Comparison of ENCODE assay signal across 22 cellular contexts in the genomic region with DNA sequence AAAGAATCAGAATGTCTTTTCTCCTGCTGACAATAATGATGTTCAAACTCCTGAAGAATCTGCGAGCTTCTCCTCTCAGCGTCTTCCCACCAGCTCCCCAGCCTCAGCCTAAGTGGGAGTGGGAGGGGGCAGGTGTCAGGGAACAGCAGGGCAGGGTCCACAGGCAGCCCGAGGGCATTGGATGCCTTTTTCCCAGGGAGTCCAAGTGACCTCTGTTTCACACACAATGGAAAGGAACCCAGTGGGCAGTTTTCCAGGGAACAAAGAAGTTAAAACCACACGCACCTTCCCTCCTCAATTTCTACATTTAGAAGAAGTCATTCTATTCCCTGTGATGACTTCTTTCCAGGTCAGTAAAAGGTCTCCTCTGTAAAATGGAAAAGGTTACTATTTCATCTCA.
DNase-seq lines count a peak whose midpoint lies in the region; ATAC-seq and TF ChIP-seq lines count a peak whose summit lies in the region.
"Had no signal": no experiment of that assay in that cellular context is flagged by ENCODE, and none has a peak within 500 bp of the region (broad histone marks: within the 10 kb centered on the region; RNA-seq: fewer than 3 reads in every experiment).

No MANE protein-coding gene starts in this region.

- H3K56ac ChIP-seq in H9 (ENCODE audit: insufficient read length, low read depth, low read length), result no peak overlapping the region

- no peaks in the 10 kb centered on the region for H3K23me2 ChIP-seq in H9 (ENCODE audit: insufficient read length, low read depth, low read length, poor library complexity, severe bottlenecking)

- no peaks in the 10 kb centered on the region for H3F3A ChIP-seq in neural progenitor cell (ENCODE audit: low read depth)

- H2AFZ ChIP-seq in H9 (ENCODE audit: low read length), result no peak overlapping the region
- H2AFZ ChIP-seq in neural progenitor cell (replicated peaks), result peak overlapping the region; percentile 32
- H2AFZ ChIP-seq: GM23248 had no signal

- H4K20me1 ChIP-seq in H9 (ENCODE audit: control insufficient read depth, insufficient read depth, insufficient read length) (no peaks in the 10 kb centered on the region), neural progenitor cell (ENCODE audit: low read depth) (no peaks in the 10 kb centered on the region)
- H4K20me1 ChIP-seq: BLaER1 treated with 17β-estradiol and CSF1 and Interleukin-3, amounts not matched to agents 10 nM and 100 nM had no signal

- H3K27me3 Mint-ChIP-seq in H9 (ENCODE audit: low read depth), result no peaks in the 10 kb centered on the region
- peaks cover 2% of the 10 kb centered on the region for H3K27me3 Mint-ChIP-seq in glutamatergic neuron (ENCODE audit: unreplicated experiment)
- H3K27me3 Mint-ChIP-seq in neural progenitor cell (ENCODE audit: insufficient read depth, low read depth), result peaks cover 4% of the 10 kb centered on the region
- H3K27me3 Mint-ChIP-seq: CD4-positive, alpha-beta T cell had no signal

- H4K91ac ChIP-seq in H9 (ENCODE audit: insufficient read length, low read depth, low read length), result no peak overlapping the region

- H2BK5ac ChIP-seq in H9 (ENCODE audit: insufficient read length, low read length), result no peak overlapping the region

- H3K27ac ChIP-seq in H9 (ENCODE audit: insufficient read length, low read depth, low read length) (no peak overlapping the region), neural progenitor cell (no peak overlapping the region)
- H3K27ac ChIP-seq: A549; BLaER1 treated with 17β-estradiol and CSF1 and Interleukin-3, amounts not matched to agents 10 nM and 100 nM; GM23248 had no signal

- no peaks in the 10 kb centered on the region for H3K36me3 ChIP-seq in neural progenitor cell
- H3K36me3 ChIP-seq: BE2C; BLaER1 treated with 17β-estradiol and CSF1 and Interleukin-3, amounts not matched to agents 10 nM and 100 nM had no signal

- no peak overlapping the region for H4K5ac ChIP-seq in H9 (ENCODE audit: insufficient read length, low read depth, low read length)

- no peak overlapping the region for H3K18ac ChIP-seq in H9 (ENCODE audit: insufficient read length, low read depth, low read length)

- H3K4me2 ChIP-seq in H9 (ENCODE audit: insufficient read depth, insufficient read length, low read length), result no peak overlapping the region
- H3K4me2 ChIP-seq in neural progenitor cell, result peak overlapping the region; percentile 31
- H3K4me2 ChIP-seq: A549; BLaER1 treated with 17β-estradiol and CSF1 and Interleukin-3, amounts not matched to agents 10 nM and 100 nM had no signal

- H3K9ac ChIP-seq in H9 (ENCODE audit: extremely low read depth, insufficient read length, low read length) (no peak overlapping the region), neural progenitor cell (no peak overlapping the region)
- H3K9ac ChIP-seq: BLaER1 treated with 17β-estradiol and CSF1 and Interleukin-3, amounts not matched to agents 10 nM and 100 nM; GM23248 had no signal

- H2AK5ac ChIP-seq in H9 (ENCODE audit: insufficient read length, low read length), result no peak overlapping the region

- no peak overlapping the region for H3K4ac ChIP-seq in H9 (ENCODE audit: low read depth, low read length)

- H3K4me1 ChIP-seq in H9 (ENCODE audit: insufficient read depth, low read length), result no peaks in the 10 kb centered on the region
- peaks cover 24% of the 10 kb centered on the region for H3K4me1 ChIP-seq in neural progenitor cell
- H3K4me1 ChIP-seq: A549; BE2C; BLaER1 treated with 17β-estradiol and CSF1 and Interleukin-3, amounts not matched to agents 10 nM and 100 nM had no signal

- no peaks in the 10 kb centered on the region for H3K9me3 ChIP-seq in H9 (ENCODE audit: control insufficient read depth, low read depth, low read length)
- no peaks in the 10 kb centered on the region for H3K9me3 ChIP-seq in neural progenitor cell (ENCODE audit: low read depth)
- H3K9me3 ChIP-seq: A549; BE2C; BLaER1 treated with 17β-estradiol and CSF1 and Interleukin-3, amounts not matched to agents 10 nM and 100 nM had no signal

- H3K4me3 ChIP-seq in neural progenitor cell, result no peak overlapping the region
- H3K4me3 ChIP-seq: A549; BLaER1 treated with 17β-estradiol and CSF1 and Interleukin-3, amounts not matched to agents 10 nM and 100 nM; GM23248 had no signal

- H4K8ac ChIP-seq in H9 (replicated peaks; ENCODE audit: insufficient read length, low read depth, low read length), result no peak overlapping the region

- H3K27ac Mint-ChIP-seq in H9, result no peak overlapping the region
- no peak overlapping the region for H3K27ac Mint-ChIP-seq in glutamatergic neuron (ENCODE audit: unreplicated experiment)
- H3K27ac Mint-ChIP-seq in neural progenitor cell, result no peak overlapping the region
- H3K27ac Mint-ChIP-seq: CD14-positive monocyte; CD4-positive, alpha-beta T cell; CD8-positive, alpha-beta memory T cell had no signal

- H3K79me1 ChIP-seq in H9 (ENCODE audit: insufficient read depth, low read depth, low read length, poor library complexity, severe bottlenecking), result no peaks in the 10 kb centered on the region

- H3K14ac ChIP-seq in H9 (ENCODE audit: insufficient read depth, low read length), result no peak overlapping the region

- H3T11ph ChIP-seq in H9 (ENCODE audit: low read length), result no peak overlapping the region

- H3K79me2 ChIP-seq in H9 (ENCODE audit: insufficient read depth, low read length) (no peaks in the 10 kb centered on the region), neural progenitor cell (ENCODE audit: low read depth) (no peaks in the 10 kb centered on the region)

- H2BK120ac ChIP-seq in H9 (ENCODE audit: low read depth, low read length, poor library complexity, severe bottlenecking), result no peak overlapping the region

- no peaks in the 10 kb centered on the region for H3K27me3 ChIP-seq in H9 (ENCODE audit: insufficient read depth, low read length)
- no peaks in the 10 kb centered on the region for H3K27me3 ChIP-seq in neural progenitor cell
- H3K27me3 ChIP-seq: BE2C; BLaER1 treated with 17β-estradiol and CSF1 and Interleukin-3, amounts not matched to agents 10 nM and 100 nM had no signal

- H3K4me3 Mint-ChIP-seq in H9, result no peak overlapping the region
- H3K4me3 Mint-ChIP-seq in glutamatergic neuron (ENCODE audit: unreplicated experiment), result no peak overlapping the region
- H3K4me3 Mint-ChIP-seq in neural progenitor cell, result no peak overlapping the region
- H3K4me3 Mint-ChIP-seq: CD14-positive monocyte; CD4-positive, alpha-beta T cell; CD8-positive, alpha-beta memory T cell had no signal

- no peak for TF ChIP-seq CTCF in H9 (conservative IDR thresholded peaks at IDR 0.05)
- no peak for TF ChIP-seq CTCF in glutamatergic neuron (IDR thresholded peaks at IDR 0.05; ENCODE audit: partially characterized antibody, unreplicated experiment)
- no peak for TF ChIP-seq CTCF in neural progenitor cell (IDR thresholded peaks at IDR 0.05)

- no peak for DNase-seq in H9
- DNase-seq in glutamatergic neuron, result peak; percentile 19
- DNase-seq in neural progenitor cell (ENCODE audit: low spot score), result no peak
- DNase-seq in occipital lobe (lab: John Stamatoyannopoulos, UW), result no peak
- DNase-seq: 8988T; ACHN; AML-193; BE2C; CD4-positive, alpha-beta T cell; CD8-positive, alpha-beta memory T cell; DMS 273 treated with DMSO at 0.1 percent for 48 hours; DMS79; EL; GF-D8; GM23248; H7 had no signal

- no CpG with 5 or more reads among the region's 4 CpGs for WGBS in H9 (ENCODE audit: extremely low coverage, insufficient read length, low lambda C conversion rate)

- H3K4me1 Mint-ChIP-seq in H9, result no peaks in the 10 kb centered on the region; a peak in 2 of 4 replicates
- no peaks in the 10 kb centered on the region for H3K4me1 Mint-ChIP-seq in glutamatergic neuron (ENCODE audit: low read depth, unreplicated experiment)
- H3K4me1 Mint-ChIP-seq in neural progenitor cell, result peaks cover 12% of the 10 kb centered on the region
- H3K4me1 Mint-ChIP-seq: CD14-positive monocyte; CD8-positive, alpha-beta memory T cell had no signal

- H2BK15ac ChIP-seq in H9 (ENCODE audit: low read depth, low read length), result no peak overlapping the region

- H3K23ac ChIP-seq in H9 (ENCODE audit: insufficient read length, low read depth, low read length), result no peak overlapping the region

- peak overlapping the region; percentile 4 for H2BK12ac ChIP-seq in H9 (ENCODE audit: insufficient read length, low read depth, low read length)

- ATAC-seq in HG03342 (IDR thresholded peaks at IDR 0.05; ENCODE audit: unreplicated experiment) (no peak), GM21528 (IDR thresholded peaks at IDR 0.05; ENCODE audit: low FRiP score, unreplicated experiment) (no peak)
- ATAC-seq: A549, HCT116 had no signal

- H2BK20ac ChIP-seq in H9 (ENCODE audit: low read depth, low read length, poor library complexity, severe bottlenecking), result no peak overlapping the region

- H3K36me3 Mint-ChIP-seq in H9 (ENCODE audit: insufficient read depth in 1 of 3, low read depth in 3 of 3) (no peaks in the 10 kb centered on the region; a peak in 1 of 7 replicates), glutamatergic neuron (ENCODE audit: unreplicated experiment) (no peaks in the 10 kb centered on the region), neural progenitor cell (peaks cover 2% of the 10 kb centered on the region)
- H3K36me3 Mint-ChIP-seq: CD14-positive monocyte; CD8-positive, alpha-beta memory T cell had no signal

- peaks cover 2 to 6% of the 10 kb centered on the region in 2 experiments for H3K9me3 Mint-ChIP-seq in H9
- H3K9me3 Mint-ChIP-seq in glutamatergic neuron (ENCODE audit: unreplicated experiment), result peaks cover 2% of the 10 kb centered on the region
- peaks cover 8% of the 10 kb centered on the region for H3K9me3 Mint-ChIP-seq in neural progenitor cell
